8 cellular contexts compared by ENCODE assay signal in the genomic region with DNA sequence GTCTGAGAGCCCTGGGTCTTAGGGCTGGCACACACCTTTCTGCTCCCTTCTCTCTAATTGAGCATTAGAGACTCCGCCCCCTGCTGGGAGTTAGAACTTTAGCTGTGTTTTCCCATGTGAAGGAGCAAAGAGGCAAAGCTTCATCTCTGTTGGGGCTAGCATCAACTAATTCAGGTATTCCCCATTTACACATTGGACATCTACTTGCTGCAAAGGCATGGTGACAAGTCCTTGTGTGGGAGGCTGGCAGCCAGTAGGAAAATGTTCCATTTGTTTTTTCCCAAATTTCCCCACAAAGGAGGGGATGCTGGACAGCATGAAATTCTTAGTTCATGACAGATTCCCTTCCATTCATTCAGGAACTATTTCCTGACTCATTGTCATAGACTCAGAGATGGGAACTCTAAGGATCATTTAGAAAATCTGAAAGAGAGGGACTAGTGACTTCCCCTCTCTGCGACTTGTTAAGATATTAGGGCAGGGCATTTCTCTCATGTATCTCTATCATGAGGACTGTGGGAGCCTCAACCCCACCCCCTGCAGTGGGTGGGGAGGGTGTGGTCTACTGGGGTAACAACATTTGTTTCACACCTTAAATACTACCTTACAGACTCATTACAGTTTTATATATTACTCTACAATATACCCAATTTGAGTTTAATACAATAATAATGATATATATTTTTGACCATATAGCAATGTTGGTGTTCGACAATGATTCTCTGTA. TPM values are rescaled to one million over a fixed set of nuclear protein-coding genes. Genes with fewer than 3 reads are reported as not detected.
DNase-seq lines count a peak whose midpoint lies in the region; ATAC-seq and TF ChIP-seq lines count a peak whose summit lies in the region.

No MANE protein-coding gene starts in this region.

- TF ChIP-seq CTCF in MCF 10A (IDR thresholded peaks at IDR 0.05; ENCODE audit: unreplicated experiment) = peak; percentile 21

- peak overlapping the region; percentile 98 for H3K4me3 Mint-ChIP-seq in MCF 10A (ENCODE audit: unreplicated experiment)

- peak; percentile 68 for DNase-seq in Caki2 (ENCODE audit: low read depth)
- peak; percentile 64 for DNase-seq in NCI-H69 (lab: John Stamatoyannopoulos, UW)
- DNase-seq in MCF 10A (ENCODE audit: unreplicated experiment) = peak; percentile 79
- DNase-seq in non-pigmented ciliary epithelial cell (ENCODE audit: low read depth) = peak; percentile 42
- DNase-seq in NOMO-1 treated with DMSO at 0.1 percent for 48 hours (lab: John Stamatoyannopoulos, UW; ENCODE audit: unreplicated experiment) = no peak
- no peak for DNase-seq in retina

- CTCF ChIA-PET in MCF 10A (lab: Yijun Ruan, JAX) = interaction anchor here (0.6 to 1.2 kb wide), 3 partner anchors 166 to 227 kb away, joined by 3 read pairs; no protein-coding TSS in a partner anchor

- H3K36me3 Mint-ChIP-seq in MCF 10A (ENCODE audit: insufficient read depth, unreplicated experiment) = peaks cover 4% of the 10 kb centered on the region

- ATAC-seq in GM21528 (IDR thresholded peaks at IDR 0.05; ENCODE audit: low FRiP score, unreplicated experiment) (no peak), GM21619 (IDR thresholded peaks at IDR 0.05; ENCODE audit: unreplicated experiment) (no peak)

- H3K9me3 Mint-ChIP-seq in MCF 10A (ENCODE audit: unreplicated experiment) = no peaks in the 10 kb centered on the region

- peak overlapping the region; percentile 73 for H3K27ac Mint-ChIP-seq in MCF 10A (ENCODE audit: low read depth, unreplicated experiment)

- in situ Hi-C loops in Caki2 (cut with HindIII; ENCODE audit: low pct_unique_long_range_greater_than_20kb, low sequenced_read_pairs) = no loop called here

- intact Hi-C loops in MCF 10A (cut with micrococcal nuclease) = loop anchor here (1.0 to 5.0 kb wide), 3 partner anchors 95 to 160 kb away; no protein-coding TSS in a partner anchor

- no peaks in the 10 kb centered on the region for H3K27me3 Mint-ChIP-seq in MCF 10A (ENCODE audit: insufficient read depth, unreplicated experiment)

- BruUV-seq in MCF 10A (replicated peaks; lab: Mats Ljungman, UMichigan) = no TSS peak

- POLR2A ChIA-PET in MCF 10A (lab: Yijun Ruan, JAX) = interaction anchor here (0.7 to 8.4 kb wide), 11 partner anchors 16 to 220 kb away, joined by 4 to 233 read pairs (median 27); no protein-coding TSS in a partner anchor

- peaks cover 57% of the 10 kb centered on the region for H3K4me1 Mint-ChIP-seq in MCF 10A (ENCODE audit: insufficient read depth, unreplicated experiment)

RNA-seq across cellular contexts. Expression of a gene that starts 3.7 kb away (rescaled TPM):
- 219 and 226 TPM in 2 replicates for total RNA-seq in Caki2 (2014; rRNA removed; shearing (Covaris generic); ENCODE audit: low replicate concordance)
- 323 and 446 TPM in 2 replicates for total RNA-seq in MCF 10A (2022)

Comparison
In these comparisons a context has a peak if more than half of its experiments do, and no peak if none do; other contexts are left out.
1. DNase-seq: peak in Caki2 (single experiment), NCI-H69 (single experiment), MCF 10A (single experiment) and non-pigmented ciliary epithelial cell (single experiment); none in NOMO-1 treated with DMSO at 0.1 percent for 48 hours (single experiment) and retina (single experiment).